In the genomic region with DNA sequence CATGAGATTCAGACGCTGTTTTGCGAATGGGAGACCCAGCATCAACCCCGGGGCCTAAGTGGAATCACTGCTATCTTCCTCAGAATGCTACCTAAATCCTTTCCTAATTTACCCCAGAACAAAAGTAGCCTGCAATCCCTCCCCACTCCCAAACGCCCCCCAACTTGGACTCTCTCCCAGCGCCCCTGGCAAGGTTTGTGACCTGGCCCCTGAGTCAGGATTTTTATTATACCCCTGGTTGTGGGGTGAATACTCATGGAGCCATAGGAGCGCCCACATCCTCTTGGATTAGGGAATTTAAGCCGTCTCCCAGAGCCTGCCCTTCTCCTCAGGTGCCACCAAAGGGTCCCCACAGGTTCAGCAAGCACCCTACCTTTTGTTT, we compare ENCODE assay signal across 1 cellular context.
TF ChIP-seq lines count a peak whose summit lies in the region.

No MANE protein-coding gene starts in this region.

TF ChIP-seq in endothelial cell of umbilical vein, 7 proteins besides CTCF, POLR2A, EP300 and RAD21:
- no peak for TF ChIP-seq POLR2AphosphoS5 (IDR thresholded peaks at IDR 0.05; ENCODE audit: insufficient read depth, low read depth, low read length)
- TF ChIP-seq, protein P1, sequence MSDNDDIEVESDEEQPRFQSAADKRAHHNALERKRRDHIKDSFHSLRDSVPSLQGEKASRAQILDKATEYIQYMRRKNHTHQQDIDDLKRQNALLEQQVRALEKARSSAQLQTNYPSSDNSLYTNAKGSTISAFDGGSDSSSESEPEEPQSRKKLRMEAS (IDR thresholded peaks at IDR 0.05; ENCODE audit: insufficient read depth, insufficient read length) = no peak
- TF ChIP-seq FOS (IDR thresholded peaks at IDR 0.05; ENCODE audit: borderline replicate concordance, insufficient read depth, low read length) = no peak
- no peak for TF ChIP-seq JUN (IDR thresholded peaks at IDR 0.05; ENCODE audit: borderline replicate concordance, insufficient read depth, insufficient read length, low read depth)
- no peak for TF ChIP-seq MYC (IDR thresholded peaks at IDR 0.05; ENCODE audit: low read depth, low read length)
